ENCODE assay signal across 8 cellular contexts in genomic region chr19:20039203-20039723, GRCh38.
DNase-seq lines count a peak whose midpoint lies in the region; ATAC-seq and TF ChIP-seq lines count a peak whose summit lies in the region.

Gene ZNF682 (minus strand): TSS chr19:20039505. CDS start chr19:20039345, 160 bp downstream.

- peak; percentile 71 for DNase-seq in AG09309 (ENCODE audit: low read depth)
- DNase-seq in NCI-H82 (lab: John Stamatoyannopoulos, UW), result peak; percentile 100
- DNase-seq in activated T-cell treated with anti-CD3 and anti-CD28 coated beads for 24 hours (ENCODE audit: low read depth), result peak; percentile 90
- DNase-seq in epithelial cell of prostate (ENCODE audit: low read depth, low spot score), result peak; percentile 76
- peak; percentile 92 for DNase-seq in middle frontal gyrus (ENCODE audit: extremely low spot score, low spot score)
- DNase-seq in stimulated activated CD8-positive, alpha-beta memory T cell treated with anti-CD3 and anti-CD28 coated beads, Interleukin-15, amount 100 ng/mL, for 48 hours (ENCODE audit: low read depth in 2 of 2), result peak; percentile 88 to 90

- ATAC-seq in GM19025 (IDR thresholded peaks at IDR 0.05; ENCODE audit: low read depth, unreplicated experiment) (peak; percentile 97), HG03354 (IDR thresholded peaks at IDR 0.05; ENCODE audit: poor library complexity, severe bottlenecking, unreplicated experiment) (peak; percentile 98)

- no peak for TF ChIP-seq CTCF in AG09309 (IDR thresholded peaks at IDR 0.05; ENCODE audit: control insufficient read depth, insufficient read depth, low read depth, low read length, missing control alignments)

- H3K4me3 ChIP-seq in AG09309 (ENCODE audit: control insufficient read depth, low read depth, low read length), result peak within 1 kb of the TSS; percentile 78

- H3K27ac ChIP-seq in epithelial cell of prostate, result peak within 1 kb of the TSS; percentile 64

Comparison
In these comparisons a context has a peak if more than half of its experiments do, and no peak if none do; other contexts are left out.
1. Peak in every context shown above with its lines: DNase-seq, ATAC-seq, H3K4me3 ChIP-seq and H3K27ac ChIP-seq.